ENCODE assay signal across 14 cellular contexts in the genomic region with DNA sequence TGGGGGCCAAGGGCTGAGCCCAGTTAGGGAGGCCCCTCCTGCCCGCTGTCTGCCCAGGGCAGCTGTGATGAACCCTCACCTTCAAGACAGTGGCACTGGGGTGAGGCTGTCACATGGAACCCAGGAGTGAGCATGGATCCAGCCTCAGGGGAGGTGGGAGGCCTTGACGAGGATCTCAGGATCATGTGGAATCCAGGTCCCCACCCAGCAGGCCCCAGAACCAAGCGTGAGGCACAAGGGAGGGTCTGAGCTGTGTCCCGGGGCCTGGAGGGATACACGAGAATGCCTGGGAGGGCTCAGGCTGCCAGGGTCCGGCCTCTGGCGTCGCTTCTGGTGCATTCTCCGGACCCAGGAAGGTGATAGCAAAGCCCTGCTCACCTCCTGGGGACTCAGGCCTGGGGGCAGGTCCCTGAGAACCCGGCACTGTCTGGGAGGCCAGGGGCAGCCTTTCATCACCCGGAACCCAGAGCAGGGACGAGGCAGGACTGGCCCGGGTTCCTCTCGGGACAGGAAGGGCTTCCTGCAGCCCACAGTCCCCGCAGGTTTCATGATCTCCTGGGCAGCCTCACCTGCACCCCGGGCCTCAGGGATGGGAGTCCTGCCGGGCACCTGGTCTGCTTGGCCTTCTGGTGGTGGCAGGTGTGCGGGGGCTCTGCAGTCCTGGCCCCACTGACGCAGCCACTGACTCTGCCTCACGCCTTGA. TPM values are rescaled to one million over a fixed set of nuclear protein-coding genes. Genes with fewer than 3 reads are reported as not detected.
A peak's percentile ranks its signal among the peaks of the same experiment; 100 is the strongest.
DNase-seq lines count a peak whose midpoint lies in the region; ATAC-seq and TF ChIP-seq lines count a peak whose summit lies in the region.
"Had no signal": no experiment of that assay in that cellular context is flagged by ENCODE, and none has a peak within 500 bp of the region (broad histone marks: within the 10 kb centered on the region; RNA-seq: fewer than 3 reads in every experiment).

No MANE protein-coding gene starts in this region.

- TF ChIP-seq CTCF in heart right ventricle (IDR thresholded peaks at IDR 0.05) (no peak), glutamatergic neuron (IDR thresholded peaks at IDR 0.05; ENCODE audit: partially characterized antibody, unreplicated experiment) (no peak), right lobe of liver (IDR thresholded peaks at IDR 0.05) (no peak), ascending aorta (IDR thresholded peaks at IDR 0.05) (no peak)

- intact Hi-C loops in left cardiac atrium (cut with DNase I) (no loop called here), heart right ventricle (cut with DNase I) (no loop called here), right lobe of liver (cut with DNase I) (no loop called here), ascending aorta (cut with DNase I) (no loop called here)

- H3K27me3 ChIP-seq in heart right ventricle (no peaks in the 10 kb centered on the region), right lobe of liver (no peaks in the 10 kb centered on the region), ascending aorta (no peaks in the 10 kb centered on the region)

- WGBS in heart right ventricle, 2 donors, result 83 to 86% methylated on average over 20 of the region's 20 CpGs
- 53% methylated on average over 4 of the region's 20 CpGs for WGBS in right lobe of liver (ENCODE audit: insufficient coverage, low coverage, low lambda C conversion rate, missing lambda C conversion rate)

- ATAC-seq in left cardiac atrium (no peak), heart right ventricle (no peak), right lobe of liver (peak in 1 of 4 donors; percentile 4), GM21528 (IDR thresholded peaks at IDR 0.05; ENCODE audit: low FRiP score, unreplicated experiment) (no peak)
- ATAC-seq: CD8-positive, alpha-beta T cell had no signal

- peaks cover 23% of the 10 kb centered on the region for H3K9me3 Mint-ChIP-seq in glutamatergic neuron (ENCODE audit: unreplicated experiment)
- H3K9me3 Mint-ChIP-seq: CD14-positive monocyte; CD8-positive, alpha-beta T cell had no signal

- no peak overlapping the region for H3K4me3 Mint-ChIP-seq in glutamatergic neuron (ENCODE audit: unreplicated experiment)
- H3K4me3 Mint-ChIP-seq: CD14-positive monocyte; CD8-positive, alpha-beta T cell had no signal

- no peak for TF ChIP-seq POLR2A in right lobe of liver (IDR thresholded peaks at IDR 0.05)

- DNase-seq in left cardiac atrium (peak; percentile 12), heart right ventricle (no peak), glutamatergic neuron (peak; percentile 19), right lobe of liver (peak in 2 of 3 donors; percentile 7 to 52), occipital lobe (lab: John Stamatoyannopoulos, UW) (no peak), ascending aorta (ENCODE audit: low spot score in 2 of 2) (no peak)
- DNase-seq: ACHN; CD8-positive, alpha-beta T cell; COR-L47; DND-41; GDM1; HCEC 1CT had no signal

- no peak overlapping the region for H3K4me3 ChIP-seq in heart right ventricle
- H3K4me3 ChIP-seq in right lobe of liver, result no peak overlapping the region
- no peak overlapping the region for H3K4me3 ChIP-seq in ascending aorta

- H3K27ac ChIP-seq in heart right ventricle (no peak overlapping the region), right lobe of liver (no peak overlapping the region), ascending aorta (no peak overlapping the region)

- H3K36me3 Mint-ChIP-seq in glutamatergic neuron (ENCODE audit: unreplicated experiment), result no peaks in the 10 kb centered on the region
- H3K36me3 Mint-ChIP-seq: CD8-positive, alpha-beta T cell had no signal

- H3K36me3 ChIP-seq in heart right ventricle (peaks cover 0 to 20% (median 0%) of the 10 kb centered on the region in 9 donors), right lobe of liver (no peaks in the 10 kb centered on the region), ascending aorta (no peaks in the 10 kb centered on the region)

- H3K4me1 ChIP-seq in heart right ventricle, result peaks cover 0 to 17% (median 5%) of the 10 kb centered on the region in 9 donors
- H3K4me1 ChIP-seq in right lobe of liver, result no peaks in the 10 kb centered on the region
- no peaks in the 10 kb centered on the region for H3K4me1 ChIP-seq in ascending aorta

- H3K27me3 Mint-ChIP-seq in glutamatergic neuron (ENCODE audit: unreplicated experiment), result peaks cover 29% of the 10 kb centered on the region

- peak overlapping the region; percentile 22 for H3K27ac Mint-ChIP-seq in glutamatergic neuron (ENCODE audit: unreplicated experiment)
- H3K27ac Mint-ChIP-seq: CD8-positive, alpha-beta T cell had no signal

- peaks cover 8% of the 10 kb centered on the region for H3K4me1 Mint-ChIP-seq in glutamatergic neuron (ENCODE audit: low read depth, unreplicated experiment)
- H3K4me1 Mint-ChIP-seq: CD14-positive monocyte had no signal

- H3K9me3 ChIP-seq in heart right ventricle (no peaks in the 10 kb centered on the region), right lobe of liver (no peaks in the 10 kb centered on the region), ascending aorta (no peaks in the 10 kb centered on the region)

RNA-seq across cellular contexts. Expression of a gene that starts 17.5 kb away (rescaled TPM):
- 1 to 10 TPM; 1.4 to 9.9 TPM for total RNA-seq in left cardiac atrium
- 10 to 100 TPM in 9 of 10 donors, 1 to 10 TPM in 1; 9.4 to 78.9 (median 32.6) TPM for total RNA-seq in heart right ventricle
- 10 to 100 TPM in 1 of 2 donors, 1 to 10 TPM in 1; 2.4 to 19.2 TPM for polyA plus RNA-seq in heart right ventricle
- total RNA-seq in glutamatergic neuron (ENCODE audit: unreplicated experiment), result 402 TPM
- under 1 TPM in 3 of 6 experiments, not detected in 3; 0.24 to 0.31 (median 0.25) TPM for total RNA-seq in right lobe of liver
- 40.6 TPM for total RNA-seq in occipital lobe
- total RNA-seq in ascending aorta, result not detected
- polyA plus RNA-seq: CD14-positive monocyte had no signal

Comparison
In these comparisons a context has a peak if more than half of its experiments do, and no peak if none do; other contexts are left out.
1. DNase-seq: peak in left cardiac atrium (single experiment), glutamatergic neuron (single experiment) and right lobe of liver (2 of 3); none in heart right ventricle (0 of 2), occipital lobe (single experiment) and ascending aorta (0 of 2).